24 cellular contexts compared by ENCODE assay signal in the genomic region with DNA sequence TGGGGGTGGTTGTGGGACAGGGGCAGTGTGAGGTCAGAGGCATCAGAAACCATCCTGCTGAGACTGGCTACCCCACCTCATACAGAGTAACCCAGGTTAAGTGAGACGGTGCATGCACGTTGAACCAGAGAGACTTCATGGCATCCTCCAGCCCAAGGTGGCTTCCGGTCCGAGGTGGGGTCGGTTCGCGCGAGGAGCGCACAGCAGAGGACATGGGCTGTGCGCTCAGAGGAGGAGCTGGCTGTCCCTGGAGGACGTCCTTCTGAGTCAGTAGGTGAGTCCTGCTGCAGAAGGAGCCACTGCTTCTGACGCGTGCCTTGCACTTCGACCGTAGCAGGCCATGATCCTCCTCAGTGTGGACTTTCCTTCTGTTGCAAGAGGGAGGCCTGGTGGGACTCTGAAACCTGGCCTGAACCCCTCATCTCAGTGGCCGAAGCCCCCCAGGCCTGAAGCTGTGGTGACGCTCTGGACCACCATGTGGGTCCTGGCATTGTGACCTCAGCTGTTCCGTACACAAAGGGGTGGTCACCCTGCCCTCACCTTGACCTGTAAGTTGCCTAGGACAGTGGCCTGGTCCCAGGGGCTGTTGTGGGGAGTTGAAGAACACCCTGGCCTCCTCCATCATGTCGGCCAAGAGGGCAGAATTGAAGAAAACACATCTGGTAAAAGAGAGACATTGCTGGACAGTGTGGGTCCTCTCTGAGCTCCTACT. TPM values are rescaled to one million over a fixed set of nuclear protein-coding genes. Genes with fewer than 3 reads are reported as not detected.
"Had no signal": no experiment of that assay in that cellular context is flagged by ENCODE, and none has a peak within 500 bp of the region (broad histone marks: within the 10 kb centered on the region; RNA-seq: fewer than 3 reads in every experiment).

TSS of gene TEX35 (plus strand) at position 544 of the 712 bp plus-strand sequence. CDS start at position 624, 80 bp downstream.

- H3K27ac ChIP-seq: ascending aorta, coronary artery, gastroesophageal sphincter, neutrophil, suprapubic skin, WERI-Rb-1 had no signal

- H3K27me3 Mint-ChIP-seq: stimulated activated naive CD8-positive, alpha-beta T cell treated with anti-CD3 and anti-CD28 coated beads, Interleukin-15, amount 100 ng/mL, for 72 hours had no signal

- H3K4me3 ChIP-seq: ascending aorta, coronary artery, gastroesophageal sphincter, heart left ventricle, skin epidermis, suprapubic skin had no signal

- H3K27me3 ChIP-seq: ascending aorta, gastroesophageal sphincter, heart left ventricle, neutrophil, suprapubic skin had no signal

- FAIRE-seq: endometrium had no signal

- H3K9me3 Mint-ChIP-seq: activated T-cell treated with anti-CD3 and anti-CD28 coated beads, Interleukin-2, amount 50 U/mL, for 72 hours; memory B cell; naive B cell; stimulated activated naive CD8-positive, alpha-beta T cell treated with anti-CD3 and anti-CD28 coated beads, Interleukin-15, amount 100 ng/mL, for 72 hours had no signal

- H3K4me3 Mint-ChIP-seq: activated T-cell treated with anti-CD3 and anti-CD28 coated beads, Interleukin-2, amount 50 U/mL, for 72 hours; memory B cell; stimulated activated naive CD8-positive, alpha-beta T cell treated with anti-CD3 and anti-CD28 coated beads, Interleukin-15, amount 100 ng/mL, for 72 hours had no signal

- ATAC-seq: activated T-cell treated with anti-CD3 and anti-CD28 coated beads, Interleukin-2, amount 50 U/mL, for 72 hours; gastroesophageal sphincter; stimulated activated naive CD8-positive, alpha-beta T cell treated with anti-CD3 and anti-CD28 coated beads, Interleukin-15, amount 100 ng/mL, for 72 hours had no signal

- H3K27ac Mint-ChIP-seq: activated T-cell treated with anti-CD3 and anti-CD28 coated beads, Interleukin-2, amount 50 U/mL, for 72 hours; memory B cell had no signal

- H3K36me3 Mint-ChIP-seq: memory B cell, naive B cell had no signal

- H3K4me1 ChIP-seq: ascending aorta, gastroesophageal sphincter had no signal

- H3K4me1 Mint-ChIP-seq: stimulated activated naive CD8-positive, alpha-beta T cell treated with anti-CD3 and anti-CD28 coated beads, Interleukin-15, amount 100 ng/mL, for 72 hours had no signal

- H3K9me3 ChIP-seq: ascending aorta, gastroesophageal sphincter, heart left ventricle, neutrophil, suprapubic skin had no signal

- H3K36me3 ChIP-seq: ascending aorta, gastroesophageal sphincter, heart left ventricle, neutrophil, suprapubic skin, WERI-Rb-1 had no signal

- DNase-seq: activated CD4-positive, alpha-beta T cell treated with anti-CD3 and anti-CD28 coated beads, Interleukin-2, amount 50 U/mL, for 4 hours; activated effector memory CD4-positive, alpha-beta T cell treated with anti-CD3 and anti-CD28 coated beads, Interleukin-2, amount 50 U/mL, for 16 hours; activated naive CD4-positive, alpha-beta T cell treated with anti-CD3 and anti-CD28 coated beads, Interleukin-2, amount 50 U/mL, for 16 hours; activated T-cell treated with anti-CD3 and anti-CD28 coated beads, Interleukin-2, amount 50 U/mL, for 72 hours; erythroblast; kidney glomerular epithelial cell; naive B cell; retina; stimulated activated CD4-positive, alpha-beta T cell treated with anti-CD3 and anti-CD28 coated beads, Interleukin-15, amount 100 ng/mL, for 24 hours; stimulated activated CD4-positive, alpha-beta T cell treated with anti-CD3 and anti-CD28 coated beads, Interleukin-4, amount 100 ng/mL, for 1 hour; stimulated activated naive CD8-positive, alpha-beta T cell treated with anti-CD3 and anti-CD28 coated beads, Interleukin-15, amount 100 ng/mL, for 72 hours; T-helper 2 cell; WERI-Rb-1 had no signal

RNA-seq across cellular contexts. Expression of gene TEX35, which starts in this region (rescaled TPM):
- total RNA-seq: activated CD8-positive, alpha-beta memory T cell treated with anti-CD3 and anti-CD28 coated beads for 36 hours; activated T-cell treated with anti-CD3 and anti-CD28 coated beads, Interleukin-2, amount 50 U/mL, for 72 hours; ascending aorta; gastroesophageal sphincter; heart left ventricle; liver had no signal
- polyA plus RNA-seq: heart left ventricle, liver had no signal
